In genomic region chr3:9914559-9915251, GRCh38 we compare ENCODE assay signal across 8 cellular contexts. TPM values are rescaled to one million over a fixed set of nuclear protein-coding genes. Genes with fewer than 3 reads are reported as not detected.
DNase-seq lines count a peak whose midpoint lies in the region; ATAC-seq and TF ChIP-seq lines count a peak whose summit lies in the region.

No MANE protein-coding gene starts in this region.

- peaks cover 15% of the 10 kb centered on the region for H3K9me3 Mint-ChIP-seq in glutamatergic neuron (ENCODE audit: unreplicated experiment)

- peak overlapping the region; percentile 95 for H3K9ac ChIP-seq in NT2/D1 (ENCODE audit: insufficient read length, low read depth)

- H3K4me1 Mint-ChIP-seq in glutamatergic neuron (ENCODE audit: low read depth, unreplicated experiment) = peaks cover 20% of the 10 kb centered on the region

- intact Hi-C loops in spleen (cut with DNase I; ENCODE audit: low total_unique reads) = no loop called here

- TF ChIP-seq CTCF in glutamatergic neuron (IDR thresholded peaks at IDR 0.05; ENCODE audit: partially characterized antibody, unreplicated experiment) = no peak
- TF ChIP-seq CTCF in spleen (IDR thresholded peaks at IDR 0.05 in 8 of 11, conservative IDR thresholded peaks at IDR 0.05 in 3 of 11) = no peak

- TF ChIP-seq POLR2A in spleen (IDR thresholded peaks at IDR 0.05) = no peak

- peak overlapping the region; percentile 42 for H3K4me3 Mint-ChIP-seq in glutamatergic neuron (ENCODE audit: unreplicated experiment)

- WGBS in spleen, 5 donors = 11 to 37% (median 29%) methylated on average over 11 to 15 of the region's 15 CpGs

- peaks cover 6% of the 10 kb centered on the region for H3K36me3 Mint-ChIP-seq in glutamatergic neuron (ENCODE audit: unreplicated experiment)

- H3K4me1 ChIP-seq in NT2/D1 (ENCODE audit: insufficient read depth, insufficient read length) (peaks cover 22% of the 10 kb centered on the region), spleen (peaks cover 10 to 62% (median 38%) of the 10 kb centered on the region in 6 donors)

- H3K27ac Mint-ChIP-seq in glutamatergic neuron (ENCODE audit: unreplicated experiment) = peak overlapping the region; percentile 76

- peaks cover 11% of the 10 kb centered on the region for H3K27me3 ChIP-seq in NT2/D1 (ENCODE audit: insufficient read depth, insufficient read length)
- peaks cover 0 to 22% (median 0%) of the 10 kb centered on the region in 7 donors for H3K27me3 ChIP-seq in spleen (replicated peaks in 1 of 7)

- DNase-seq in NCI-H2171 treated with DMSO at 0.1 percent for 48 hours (lab: John Stamatoyannopoulos, UW) (peak; percentile 30), NCI-H2171 (lab: John Stamatoyannopoulos, UW) (no peak), NT2/D1 (ENCODE audit: low read depth, low spot score) (no peak), glutamatergic neuron (no peak), spleen (peak; percentile 69), NCI-H2081 treated with DMSO at 0.1 percent for 48 hours (lab: John Stamatoyannopoulos, UW) (no peak)
- DNase-seq in stimulated activated CD4-positive, alpha-beta T cell treated with anti-CD3 and anti-CD28 coated beads, Interleukin-2, amount 100 ng/mL, for 24 hours = no peak

- H3K27me3 Mint-ChIP-seq in glutamatergic neuron (ENCODE audit: unreplicated experiment) = peaks cover 11% of the 10 kb centered on the region

- peak overlapping the region in 7 of 8 donors; percentile 78 to 86 (median 81) for H3K27ac ChIP-seq in spleen

- H3K4me3 ChIP-seq in NT2/D1 (ENCODE audit: insufficient read length, low read depth) (peak overlapping the region; percentile 81), spleen (peak overlapping the region; percentile 47 to 84 (median 56))

- ATAC-seq in GM21447 (IDR thresholded peaks at IDR 0.05; ENCODE audit: unreplicated experiment) = no peak

- H3K36me3 ChIP-seq in NT2/D1 (ENCODE audit: insufficient read depth, insufficient read length, low read length) (no peaks in the 10 kb centered on the region), spleen (no peaks in the 10 kb centered on the region)

- H3K9me3 ChIP-seq in NT2/D1 (ENCODE audit: insufficient read depth, low read length) = peaks cover 7% of the 10 kb centered on the region; the same call in 1 of the 2 replicates
- H3K9me3 ChIP-seq in spleen = no peaks in the 10 kb centered on the region

RNA-seq across cellular contexts. Expression of gene IL17RC, which starts 2.2 kb away (rescaled TPM):
- total RNA-seq in glutamatergic neuron (ENCODE audit: unreplicated experiment) (41.9 TPM), spleen (10 to 100 TPM; 10.7 to 24.1 (median 19.7) TPM)
- polyA plus RNA-seq in spleen = 10 to 100 TPM in 2 of 3 donors, 1 to 10 TPM in 1; 6.6 to 24.6 (median 12.6) TPM

RNA-seq across cellular contexts. Expression of gene IL17RE, which starts 12.1 kb away (rescaled TPM):
- total RNA-seq in glutamatergic neuron (ENCODE audit: unreplicated experiment) (3.9 TPM), spleen (1 to 10 TPM; 1.0 to 5.1 (median 1.9) TPM)
- 1 to 10 TPM in 1 of 3 donors, under 1 TPM in 2; 0.57 to 1.7 (median 0.64) TPM for polyA plus RNA-seq in spleen

RNA-seq across cellular contexts. Expression of gene CRELD1, which starts 18.9 kb away (rescaled TPM):
- total RNA-seq in glutamatergic neuron (ENCODE audit: unreplicated experiment) (92.6 TPM), spleen (10 to 100 TPM; 17.7 to 40.3 (median 31.4) TPM)
- 10 to 100 TPM; 20.6 to 40.9 (median 21.9) TPM for polyA plus RNA-seq in spleen

RNA-seq across cellular contexts. Expression of gene JAGN1, which starts 24.3 kb away (rescaled TPM):
- total RNA-seq in glutamatergic neuron (ENCODE audit: unreplicated experiment) (37.8 TPM), spleen (10 to 100 TPM; 17.1 to 41.3 (median 23.6) TPM)
- polyA plus RNA-seq in spleen = 10 to 100 TPM; 22.0 to 33.4 (median 28.1) TPM

RNA-seq across cellular contexts. Expression of gene CIDEC, which starts 34.7 kb away (rescaled TPM):
- not detected for total RNA-seq in glutamatergic neuron (ENCODE audit: unreplicated experiment)
- not detected for total RNA-seq in spleen
- under 1 TPM in 2 of 3 donors, not detected in 1; 0.13 to 0.24 TPM for polyA plus RNA-seq in spleen

Comparison
In these comparisons a context has a peak if more than half of its experiments do, and no peak if none do; other contexts are left out.
1. DNase-seq: peak in NCI-H2171 treated with DMSO at 0.1 percent for 48 hours (single experiment) and spleen (single experiment); none in NCI-H2171 (single experiment), NT2/D1 (single experiment), glutamatergic neuron (single experiment), stimulated activated CD4-positive, alpha-beta T cell treated with anti-CD3 and anti-CD28 coated beads, Interleukin-2, amount 100 ng/mL, for 24 hours (0 of 2) and NCI-H2081 treated with DMSO at 0.1 percent for 48 hours (single experiment).